17 cellular contexts compared by ENCODE assay signal in genomic region chr1:10106241-10106640, GRCh38.
DNase-seq lines count a peak whose midpoint lies in the region; ATAC-seq and TF ChIP-seq lines count a peak whose summit lies in the region.
"Had no signal": no experiment of that assay in that cellular context is flagged by ENCODE, and none has a peak within 500 bp of the region (broad histone marks: within the 10 kb centered on the region; RNA-seq: fewer than 3 reads in every experiment).

No MANE protein-coding gene starts in this region.

- H2AK5ac ChIP-seq in neuronal stem cell (ENCODE audit: low read depth, low read length) = no peak overlapping the region

- no peak overlapping the region for H2BK15ac ChIP-seq in neuronal stem cell (ENCODE audit: low read length)

- 58 to 85% methylated on average over 5 to 8 of the region's 17 CpGs for WGBS in esophagus squamous epithelium, 2 donors
- WGBS in neuronal stem cell (ENCODE audit: extremely low coverage in 2 of 2, insufficient read length in 2 of 2, insufficient replicate concordance in 1 of 2), 2 donors = no CpG with 5 or more reads among the region's 17 CpGs

- H3K36me3 ChIP-seq in ascending aorta (peaks cover 42 to 52% of the 10 kb centered on the region in 2 donors), esophagus squamous epithelium (peaks cover 3 to 77% (median 18%) of the 10 kb centered on the region in 3 donors), neuronal stem cell (replicated peaks in 1 of 2; ENCODE audit: control insufficient read depth in 2 of 2, insufficient read depth in 2 of 2, low read length in 2 of 2) (peaks cover 16 to 73% of the 10 kb centered on the region in 2 donors), thoracic aorta (peaks cover 33% of the 10 kb centered on the region)

- H3K4ac ChIP-seq in neuronal stem cell (ENCODE audit: low read length) = peak overlapping the region; percentile 4

- no peak overlapping the region for H3K14ac ChIP-seq in neuronal stem cell (ENCODE audit: low read length)

- no peaks in the 10 kb centered on the region for H3K9me3 ChIP-seq in ascending aorta
- H3K9me3 ChIP-seq in esophagus squamous epithelium = no peaks in the 10 kb centered on the region
- no peaks in the 10 kb centered on the region for H3K9me3 ChIP-seq in neuronal stem cell (replicated peaks in 1 of 2; ENCODE audit: control insufficient read depth in 2 of 2, insufficient read depth in 1 of 2, low read depth in 1 of 2, low read length in 2 of 2)
- H3K9me3 ChIP-seq in thoracic aorta = no peaks in the 10 kb centered on the region

- no peak overlapping the region for H3K4me2 ChIP-seq in neuronal stem cell (ENCODE audit: insufficient read depth, low read length, poor library complexity, severe bottlenecking)

- TF ChIP-seq POLR2A in esophagus squamous epithelium (IDR thresholded peaks at IDR 0.05) = no peak

- peak overlapping the region; percentile 13 for H3K18ac ChIP-seq in neuronal stem cell (ENCODE audit: low read length)

- H3K4me3 ChIP-seq in ascending aorta = no peak overlapping the region
- no peak overlapping the region for H3K4me3 ChIP-seq in esophagus squamous epithelium
- H3K4me3 ChIP-seq in neuronal stem cell (ENCODE audit: low read length in 2 of 2) = no peak overlapping the region
- no peak overlapping the region for H3K4me3 ChIP-seq in thoracic aorta

- no peak overlapping the region for H4K8ac ChIP-seq in neuronal stem cell (ENCODE audit: low read depth, low read length)

- ATAC-seq in thoracic aorta (ENCODE audit: insufficient number of reproducible peaks, low FRiP score, low read depth) (no peak), GM21619 (IDR thresholded peaks at IDR 0.05; ENCODE audit: unreplicated experiment) (no peak)
- ATAC-seq: effector memory CD8-positive, alpha-beta T cell had no signal

- intact Hi-C loops in ascending aorta (cut with DNase I) (loop anchor here (5.0 kb wide), 2 partner anchors 56 to 106 kb away; partner anchors contain the start of gene KIF1B), esophagus squamous epithelium (cut with DNase I) (no loop called here)

- no peak overlapping the region for H3K23ac ChIP-seq in neuronal stem cell (ENCODE audit: low read depth, low read length, poor library complexity)

- no peaks in the 10 kb centered on the region for H3K27me3 ChIP-seq in ascending aorta
- no peaks in the 10 kb centered on the region for H3K27me3 ChIP-seq in esophagus squamous epithelium
- no peaks in the 10 kb centered on the region for H3K27me3 ChIP-seq in neuronal stem cell (ENCODE audit: control insufficient read depth in 3 of 3, insufficient read depth in 3 of 3, low read depth in 1 of 3, low read length in 3 of 3)
- H3K27me3 ChIP-seq in thoracic aorta (replicated peaks; ENCODE audit: insufficient read depth) = no peaks in the 10 kb centered on the region

- H3K79me1 ChIP-seq in neuronal stem cell (ENCODE audit: low read depth, low read length) = no peaks in the 10 kb centered on the region

- H2BK5ac ChIP-seq in neuronal stem cell (ENCODE audit: low read length) = no peak overlapping the region

- H3K4me1 ChIP-seq in ascending aorta (peaks cover 5 to 31% of the 10 kb centered on the region in 2 donors), esophagus squamous epithelium (peaks cover 14 to 51% (median 25%) of the 10 kb centered on the region in 3 donors), neuronal stem cell (ENCODE audit: control insufficient read depth in 2 of 2, insufficient read depth in 1 of 2, low read depth in 1 of 2, low read length in 2 of 2) (peaks cover 0 to 11% of the 10 kb centered on the region in 2 donors), thoracic aorta (ENCODE audit: control insufficient read depth in 1 of 2, low read depth in 2 of 2) (peaks cover 6 to 48% of the 10 kb centered on the region in 2 donors)

- H2BK12ac ChIP-seq in neuronal stem cell (ENCODE audit: low read length) = no peak overlapping the region

- no peak overlapping the region for H4K91ac ChIP-seq in neuronal stem cell (ENCODE audit: low read depth, low read length, poor library complexity)

- DNase-seq in ascending aorta (ENCODE audit: low spot score in 2 of 2) = no peak
- DNase-seq in esophagus squamous epithelium (lab: John Stamatoyannopoulos, UW) = no peak
- no peak for DNase-seq in neuronal stem cell (ENCODE audit: low spot score)
- DNase-seq in thoracic aorta (ENCODE audit: low spot score) = no peak
- DNase-seq in OCI-M1 (lab: John Stamatoyannopoulos, UW) = no peak
- DNase-seq in EL = no peak
- DNase-seq: activated B cell treated with CpG ODN at 0.5 μM for 24 hours; activated CD4-positive, alpha-beta T cell treated with anti-CD3 and anti-CD28 coated beads, Interleukin-2, amount 50 U/mL, for 4 hours; activated CD8-positive, alpha-beta memory T cell treated with anti-CD3 and anti-CD28 coated beads, Interleukin-2, amount 50 U/mL, for 48 hours; activated naive CD8-positive, alpha-beta T cell treated with anti-CD3 and anti-CD28 coated beads for 36 hours; DMS153; effector memory CD8-positive, alpha-beta T cell; KG1; NCI-H526 treated with DMSO at 0.1 percent for 48 hours; stimulated activated CD4-positive, alpha-beta T cell treated with anti-CD3 and anti-CD28 coated beads, Interleukin-12 subunit alpha, Interleukin-12 subunit beta, amount 100 ng/mL, for 4 hours; T1000 had no signal

- TF ChIP-seq CTCF in ascending aorta (IDR thresholded peaks at IDR 0.05) (no peak), esophagus squamous epithelium (IDR thresholded peaks at IDR 0.05) (no peak), thoracic aorta (IDR thresholded peaks at IDR 0.05) (no peak)

- no peak overlapping the region for H2BK120ac ChIP-seq in neuronal stem cell (ENCODE audit: low read depth, low read length)

- H3K27ac ChIP-seq in ascending aorta = peak overlapping the region; percentile 83 to 94
- peak overlapping the region; percentile 76 to 88 (median 82) for H3K27ac ChIP-seq in esophagus squamous epithelium
- H3K27ac ChIP-seq in neuronal stem cell (replicated peaks; ENCODE audit: low read length) = no peak overlapping the region
- H3K27ac ChIP-seq in thoracic aorta = peak overlapping the region; percentile 79 to 82

- H3K9ac ChIP-seq in neuronal stem cell (ENCODE audit: low read depth, low read length, poor library complexity) = no peak overlapping the region

- H2AFZ ChIP-seq in neuronal stem cell (ENCODE audit: low read length) = no peak overlapping the region
